In genomic region chr1:152228831-152229230, GRCh38 we compare ENCODE assay signal across 24 cellular contexts. TPM values are rescaled to one million over a fixed set of nuclear protein-coding genes. Genes with fewer than 3 reads are reported as not detected.
A peak's percentile ranks its signal among the peaks of the same experiment; 100 is the strongest.
DNase-seq lines count a peak whose midpoint lies in the region; ATAC-seq and TF ChIP-seq lines count a peak whose summit lies in the region.
"Had no signal": no experiment of that assay in that cellular context is flagged by ENCODE, and none has a peak within 500 bp of the region (broad histone marks: within the 10 kb centered on the region; RNA-seq: fewer than 3 reads in every experiment).

No MANE protein-coding gene starts in this region.

- POLR2A ChIA-PET in MCF 10A (lab: Yijun Ruan, JAX) (interaction anchor here (0.8 to 4.4 kb wide), 9 partner anchors 10 to 231 kb away, joined by 3 to 22 read pairs (median 4); no protein-coding TSS in a partner anchor), RWPE1 (lab: Yijun Ruan, JAX; ENCODE audit: low non-redundant PET) (no interaction called here)

- DNase-seq in MCF 10A (ENCODE audit: unreplicated experiment) = peak; percentile 62
- no peak for DNase-seq in breast epithelium (ENCODE audit: low spot score in 2 of 2)
- DNase-seq in RWPE1 (ENCODE audit: low spot score) = peak; percentile 71
- no peak for DNase-seq in CD1c-positive myeloid dendritic cell (ENCODE audit: extremely low spot score)
- DNase-seq in SIG-M5 treated with dmso at 0.1 percent for 504 hours (lab: John Stamatoyannopoulos, UW; ENCODE audit: unreplicated experiment) = no peak
- DNase-seq in inferior parietal cortex (ENCODE audit: extremely low spot score) = no peak
- no peak for DNase-seq in D341Med (ENCODE audit: low spot score)
- DNase-seq: BE2C; Caco-2; CD4-positive, alpha-beta T cell; DMS153; EL; MV-4-11; NCI-H1417; NCI-H187; NCI-H2107; NCI-H510A treated with DMSO at 0.1 percent for 48 hours; NCI-H82 had no signal

- no peaks in the 10 kb centered on the region for H3K36me3 ChIP-seq in breast epithelium
- H3K36me3 ChIP-seq: BE2C had no signal

- H3K27me3 Mint-ChIP-seq in MCF 10A (ENCODE audit: insufficient read depth, unreplicated experiment) = no peaks in the 10 kb centered on the region

- no peaks in the 10 kb centered on the region for H3K9me3 Mint-ChIP-seq in MCF 10A (ENCODE audit: unreplicated experiment)
- H3K9me3 Mint-ChIP-seq: CD4-positive, alpha-beta T cell had no signal

- H3K4me1 ChIP-seq in breast epithelium = no peaks in the 10 kb centered on the region
- H3K4me1 ChIP-seq: BE2C, Caco-2 had no signal

- H3K4me1 Mint-ChIP-seq in MCF 10A (ENCODE audit: insufficient read depth, unreplicated experiment) = peaks cover 17% of the 10 kb centered on the region

- CTCF ChIA-PET in MCF 10A (lab: Yijun Ruan, JAX) = interaction anchor here (0.6 to 7.9 kb wide), 14 partner anchors 14 to 1510 kb away, joined by 3 to 124 read pairs (median 6); no protein-coding TSS in a partner anchor
- CTCF ChIA-PET in RWPE1 (lab: Yijun Ruan, JAX) = interaction anchor here (1.4 kb wide), 1 partner anchor 40 kb away, joined by 8 read pairs; no protein-coding TSS in a partner anchor

- H3K4me3 ChIP-seq in breast epithelium = no peak overlapping the region
- H3K4me3 ChIP-seq: K562, SK-N-MC had no signal

- intact Hi-C loops in MCF 10A (cut with micrococcal nuclease) = loop anchor here (10.0 kb wide), 1 partner anchor 116 kb away; no protein-coding TSS in a partner anchor
- intact Hi-C loops in breast epithelium (cut with DNase I; ENCODE audit: low total_unique reads) = no loop called here

- H3K27ac ChIP-seq in breast epithelium (no peak overlapping the region), RWPE1 (no peak overlapping the region; the same call in 1 of the 2 replicates)
- H3K27ac ChIP-seq: 22Rv1, SK-N-MC had no signal

- no peaks in the 10 kb centered on the region for H3K9me3 ChIP-seq in breast epithelium
- H3K9me3 ChIP-seq: BE2C, Caco-2 had no signal

- no peak for TF ChIP-seq POLR2A in breast epithelium (IDR thresholded peaks at IDR 0.05)

- H3K36me3 Mint-ChIP-seq in MCF 10A (ENCODE audit: insufficient read depth, unreplicated experiment) = no peaks in the 10 kb centered on the region

- peak; percentile 86 for ATAC-seq in esophagus mucosa
- ATAC-seq: K562, Right ventricle myocardium inferior had no signal

- TF ChIP-seq CTCF in MCF 10A (IDR thresholded peaks at IDR 0.05; ENCODE audit: unreplicated experiment) (no peak), breast epithelium (IDR thresholded peaks at IDR 0.05) (no peak), RWPE1 (conservative IDR thresholded peaks at IDR 0.05; ENCODE audit: low read depth) (no peak)

- BruUV-seq in MCF 10A (replicated peaks; lab: Mats Ljungman, UMichigan) = no TSS peak

- no peak overlapping the region for H3K4me3 Mint-ChIP-seq in MCF 10A (ENCODE audit: unreplicated experiment)
- H3K4me3 Mint-ChIP-seq: CD4-positive, alpha-beta T cell had no signal

- no peaks in the 10 kb centered on the region for H3K27me3 ChIP-seq in breast epithelium
- H3K27me3 ChIP-seq: BE2C had no signal

- H3K27ac Mint-ChIP-seq in MCF 10A (ENCODE audit: low read depth, unreplicated experiment) = no peak overlapping the region
- H3K27ac Mint-ChIP-seq: CD4-positive, alpha-beta T cell had no signal

RNA-seq across cellular contexts. Expression of gene HRNR, which starts 4.8 kb away (rescaled TPM):
- total RNA-seq in MCF 10A (2022) (not detected in 2 replicates), breast epithelium (not detected), esophagus mucosa (not detected)
- total RNA-seq: Caco-2; CD4-positive, alpha-beta T cell; H1; K562; Right ventricle myocardium inferior had no signal

Comparison
In these comparisons a context has a peak if more than half of its experiments do, and no peak if none do; other contexts are left out.
1. DNase-seq: peak in MCF 10A (single experiment) and RWPE1 (single experiment); none in breast epithelium (0 of 2), CD1c-positive myeloid dendritic cell (single experiment), SIG-M5 treated with dmso at 0.1 percent for 504 hours (single experiment), inferior parietal cortex (single experiment) and D341Med (single experiment).